36 cellular contexts compared by ENCODE assay signal in genomic region chr2:49961346-49961745, GRCh38.
"Had no signal": no experiment of that assay in that cellular context is flagged by ENCODE, and none has a peak within 500 bp of the region (broad histone marks: within the 10 kb centered on the region; RNA-seq: fewer than 3 reads in every experiment).

No MANE protein-coding gene starts in this region.

- H3K9me3 Mint-ChIP-seq: activated CD4-positive, alpha-beta memory T cell treated with anti-CD3 and anti-CD28 coated beads for 36 hours; activated CD4-positive, alpha-beta T cell treated with anti-CD3 and anti-CD28 coated beads, Interleukin-2, amount 10 ng/mL, durations not matched to agents 24 days and 14 days; activated naive CD4-positive, alpha-beta T cell treated with anti-CD3 and anti-CD28 coated beads for 36 hours; activated naive CD4-positive, alpha-beta T cell treated with anti-CD3 and anti-CD28 coated beads, Interleukin-2, amount 50 U/mL, for 24 hours; activated naive CD8-positive, alpha-beta T cell treated with anti-CD3 and anti-CD28 coated beads for 36 hours; activated naive CD8-positive, alpha-beta T cell treated with anti-CD3 and anti-CD28 coated beads, Interleukin-2, amount 50 U/mL, for 24 hours; activated T-helper 1 cell treated with anti-CD3 and anti-CD28 coated beads, Interleukin-12 subunit alpha, Interleukin-12 subunit beta, Interleukin-2, Interleukin-4 antibody, amounts not matched to agents 30 ng/mL and 10 ng/mL and 1 ng/mL, durations not matched to agents 14 hours and 24 hours and 36 hours had no signal

- H3K27ac ChIP-seq: adrenal gland, ascending aorta, brain microvascular endothelial cell, esophagus muscularis mucosa, foreskin keratinocyte, gastroesophageal sphincter, heart right ventricle, WERI-Rb-1 had no signal

- H3K27me3 ChIP-seq: adrenal gland, ascending aorta, brain microvascular endothelial cell, esophagus muscularis mucosa, foreskin keratinocyte, gastroesophageal sphincter, heart right ventricle had no signal

- DNase-seq: activated CD4-positive, alpha-beta memory T cell treated with anti-CD3 and anti-CD28 coated beads for 36 hours; activated CD4-positive, alpha-beta T cell treated with anti-CD3 and anti-CD28 coated beads for 36 hours; activated CD4-positive, alpha-beta T cell treated with anti-CD3 and anti-CD28 coated beads, Interleukin-2, amount 10 ng/mL, durations not matched to agents 24 days and 14 days; activated CD4-positive, CD25-positive, alpha-beta regulatory T cell; activated CD4-positive, CD25-positive, alpha-beta regulatory T cell treated with anti-CD3 and anti-CD28 coated beads, Interleukin-2, amount 50 U/mL, for 72 hours; activated CD8-positive, alpha-beta memory T cell treated with anti-CD3 and anti-CD28 coated beads, Interleukin-2, amount 10 ng/mL, durations not matched to agents 7 days and 5 days; activated CD8-positive, alpha-beta memory T cell treated with anti-CD3 and anti-CD28 coated beads, Interleukin-2, amount 50 U/mL, for 4 hours; activated CD8-positive, alpha-beta T cell treated with anti-CD3 and anti-CD28 coated beads, Interleukin-2, amount 10 ng/mL, durations not matched to agents 7 days and 5 days; activated effector memory CD4-positive, alpha-beta T cell treated with anti-CD3 and anti-CD28 coated beads, Interleukin-2, amount 50 U/mL, for 16 hours; activated naive CD4-positive, alpha-beta T cell treated with anti-CD3 and anti-CD28 coated beads for 36 hours; activated naive CD8-positive, alpha-beta T cell treated with anti-CD3 and anti-CD28 coated beads for 36 hours; activated naive CD8-positive, alpha-beta T cell treated with anti-CD3 and anti-CD28 coated beads, Interleukin-2, amount 50 U/mL, for 24 hours; activated T-cell treated with anti-CD3 and anti-CD28 coated beads, Interleukin-2, amount 50 U/mL, for 1 hour; activated T-cell treated with anti-CD3 and anti-CD28 coated beads, Interleukin-2, amount 50 U/mL, for 48 hours; adrenal gland; amygdala; brain microvascular endothelial cell; cortex of kidney; dermis blood vessel endothelial cell; effector CD4-positive, alpha-beta T cell; effector memory CD8-positive, alpha-beta T cell; erythroblast; foreskin keratinocyte; heart right ventricle; T-helper 1 cell; T-helper 17 cell; T1000; WERI-Rb-1 had no signal

- H3K36me3 ChIP-seq: adrenal gland, ascending aorta, brain microvascular endothelial cell, esophagus muscularis mucosa, gastroesophageal sphincter, heart right ventricle, WERI-Rb-1 had no signal

- H3K36me3 Mint-ChIP-seq: activated CD4-positive, alpha-beta memory T cell treated with anti-CD3 and anti-CD28 coated beads for 36 hours; activated CD8-positive, alpha-beta memory T cell treated with anti-CD3 and anti-CD28 coated beads, Interleukin-2, amount 10 ng/mL, durations not matched to agents 7 days and 5 days; activated naive CD4-positive, alpha-beta T cell treated with anti-CD3 and anti-CD28 coated beads, Interleukin-2, amount 50 U/mL, for 24 hours; activated naive CD8-positive, alpha-beta T cell treated with anti-CD3 and anti-CD28 coated beads for 36 hours had no signal

- H3K4me1 ChIP-seq: adrenal gland, ascending aorta, esophagus muscularis mucosa, foreskin keratinocyte, gastroesophageal sphincter, heart right ventricle had no signal

- ATAC-seq: activated CD4-positive, alpha-beta T cell treated with anti-CD3 and anti-CD28 coated beads for 36 hours; activated CD8-positive, alpha-beta memory T cell treated with anti-CD3 and anti-CD28 coated beads, Interleukin-2, amount 10 ng/mL, durations not matched to agents 7 days and 5 days; activated CD8-positive, alpha-beta T cell treated with anti-CD3 and anti-CD28 coated beads, Interleukin-2, amount 10 ng/mL, durations not matched to agents 7 days and 5 days; activated naive CD8-positive, alpha-beta T cell treated with anti-CD3 and anti-CD28 coated beads, Interleukin-2, amount 50 U/mL, for 24 hours; effector memory CD8-positive, alpha-beta T cell; foreskin keratinocyte; gastroesophageal sphincter; heart right ventricle; T-helper 17 cell had no signal

- H3K4me1 Mint-ChIP-seq: activated CD4-positive, alpha-beta T cell treated with anti-CD3 and anti-CD28 coated beads for 36 hours; activated CD8-positive, alpha-beta memory T cell treated with anti-CD3 and anti-CD28 coated beads, Interleukin-2, amount 10 ng/mL, durations not matched to agents 7 days and 5 days; activated naive CD4-positive, alpha-beta T cell treated with anti-CD3 and anti-CD28 coated beads, Interleukin-2, amount 50 U/mL, for 24 hours; activated naive CD8-positive, alpha-beta T cell treated with anti-CD3 and anti-CD28 coated beads for 36 hours; activated naive CD8-positive, alpha-beta T cell treated with anti-CD3 and anti-CD28 coated beads, Interleukin-2, amount 50 U/mL, for 24 hours; central memory CD8-positive, alpha-beta T cell had no signal

- H3K4me3 ChIP-seq: adrenal gland, ascending aorta, esophagus muscularis mucosa, gastroesophageal sphincter, heart right ventricle had no signal

- H3K27me3 Mint-ChIP-seq: activated CD4-positive, alpha-beta memory T cell treated with anti-CD3 and anti-CD28 coated beads for 36 hours; activated CD4-positive, alpha-beta T cell treated with anti-CD3 and anti-CD28 coated beads, Interleukin-2, amount 10 ng/mL, durations not matched to agents 24 days and 14 days; activated CD8-positive, alpha-beta memory T cell treated with anti-CD3 and anti-CD28 coated beads, Interleukin-2, amount 10 ng/mL, durations not matched to agents 7 days and 5 days; activated naive CD8-positive, alpha-beta T cell treated with anti-CD3 and anti-CD28 coated beads for 36 hours; activated naive CD8-positive, alpha-beta T cell treated with anti-CD3 and anti-CD28 coated beads, Interleukin-2, amount 50 U/mL, for 24 hours; central memory CD8-positive, alpha-beta T cell; effector memory CD8-positive, alpha-beta T cell; T-helper 17 cell had no signal

- H3K4me3 Mint-ChIP-seq: activated CD4-positive, alpha-beta memory T cell treated with anti-CD3 and anti-CD28 coated beads for 36 hours; activated CD4-positive, alpha-beta T cell treated with anti-CD3 and anti-CD28 coated beads for 36 hours; activated CD4-positive, alpha-beta T cell treated with anti-CD3 and anti-CD28 coated beads, Interleukin-2, amount 10 ng/mL, durations not matched to agents 24 days and 14 days; activated CD8-positive, alpha-beta memory T cell treated with anti-CD3 and anti-CD28 coated beads, Interleukin-2, amount 10 ng/mL, durations not matched to agents 7 days and 5 days; activated CD8-positive, alpha-beta T cell treated with anti-CD3 and anti-CD28 coated beads, Interleukin-2, amount 10 ng/mL, durations not matched to agents 7 days and 5 days; activated naive CD4-positive, alpha-beta T cell treated with anti-CD3 and anti-CD28 coated beads for 36 hours; activated naive CD4-positive, alpha-beta T cell treated with anti-CD3 and anti-CD28 coated beads, Interleukin-2, amount 50 U/mL, for 24 hours; activated naive CD8-positive, alpha-beta T cell treated with anti-CD3 and anti-CD28 coated beads for 36 hours; activated naive CD8-positive, alpha-beta T cell treated with anti-CD3 and anti-CD28 coated beads, Interleukin-2, amount 50 U/mL, for 24 hours; activated T-helper 1 cell treated with anti-CD3 and anti-CD28 coated beads, Interleukin-12 subunit alpha, Interleukin-12 subunit beta, Interleukin-2, Interleukin-4 antibody, amounts not matched to agents 30 ng/mL and 10 ng/mL and 1 ng/mL, durations not matched to agents 14 hours and 24 hours and 36 hours; central memory CD8-positive, alpha-beta T cell; effector memory CD8-positive, alpha-beta T cell; T-helper 17 cell had no signal

- H3K9me3 ChIP-seq: adrenal gland, ascending aorta, esophagus muscularis mucosa, gastroesophageal sphincter, heart right ventricle had no signal

- H3K27ac Mint-ChIP-seq: activated CD4-positive, alpha-beta memory T cell treated with anti-CD3 and anti-CD28 coated beads for 36 hours; activated CD4-positive, alpha-beta T cell treated with anti-CD3 and anti-CD28 coated beads for 36 hours; activated CD4-positive, alpha-beta T cell treated with anti-CD3 and anti-CD28 coated beads, Interleukin-2, amount 10 ng/mL, durations not matched to agents 24 days and 14 days; activated CD8-positive, alpha-beta memory T cell treated with anti-CD3 and anti-CD28 coated beads, Interleukin-2, amount 10 ng/mL, durations not matched to agents 7 days and 5 days; activated CD8-positive, alpha-beta T cell treated with anti-CD3 and anti-CD28 coated beads, Interleukin-2, amount 10 ng/mL, durations not matched to agents 7 days and 5 days; activated naive CD4-positive, alpha-beta T cell treated with anti-CD3 and anti-CD28 coated beads for 36 hours; activated naive CD4-positive, alpha-beta T cell treated with anti-CD3 and anti-CD28 coated beads, Interleukin-2, amount 50 U/mL, for 24 hours; activated naive CD8-positive, alpha-beta T cell treated with anti-CD3 and anti-CD28 coated beads for 36 hours; activated naive CD8-positive, alpha-beta T cell treated with anti-CD3 and anti-CD28 coated beads, Interleukin-2, amount 50 U/mL, for 24 hours; activated T-helper 1 cell treated with anti-CD3 and anti-CD28 coated beads, Interleukin-12 subunit alpha, Interleukin-12 subunit beta, Interleukin-2, Interleukin-4 antibody, amounts not matched to agents 30 ng/mL and 10 ng/mL and 1 ng/mL, durations not matched to agents 14 hours and 24 hours and 36 hours; activated T-helper 2 cell treated with anti-CD3 and anti-CD28 coated beads, Interferon-gamma antibody, Interleukin-2, Interleukin-4, amounts not matched to agents 10 μg/mL and 5 μg/mL and 100 μg/mL, durations not matched to agents 14 hours and 24 hours and 36 hours; effector memory CD8-positive, alpha-beta T cell; T-helper 17 cell; T-helper 2 cell treated with Interferon-gamma antibody and Interleukin-4, amounts not matched to agents 5 μg/mL and 100 μg/mL, for 36 hours had no signal
